Comparison of ENCODE assay signal across 20 cellular contexts in the genomic region with DNA sequence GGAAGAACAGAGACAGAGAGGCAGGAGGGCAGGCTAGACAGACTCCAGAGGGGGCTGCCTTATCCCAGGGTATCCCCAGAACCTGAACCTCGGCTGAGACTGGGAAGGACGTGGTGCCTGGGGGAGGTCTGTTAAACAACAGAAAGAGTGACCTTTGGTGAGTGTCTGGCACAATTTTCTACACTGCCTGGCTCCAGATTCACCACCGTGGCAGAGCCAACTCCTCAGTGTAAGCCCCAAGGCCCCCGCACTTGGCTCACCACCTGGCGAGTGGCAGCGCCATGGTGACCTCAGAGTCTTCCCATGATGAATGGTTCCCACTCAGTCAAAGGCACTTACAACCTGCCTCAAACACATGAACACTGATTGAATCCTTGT. TPM values are rescaled to one million over a fixed set of nuclear protein-coding genes. Genes with fewer than 3 reads are reported as not detected.
DNase-seq lines count a peak whose midpoint lies in the region; ATAC-seq and TF ChIP-seq lines count a peak whose summit lies in the region.
"Had no signal": no experiment of that assay in that cellular context is flagged by ENCODE, and none has a peak within 500 bp of the region (broad histone marks: within the 10 kb centered on the region; RNA-seq: fewer than 3 reads in every experiment).

No MANE protein-coding gene starts in this region.

- H3K27me3 ChIP-seq in heart right ventricle (peaks cover 0 to 9% (median 0%) of the 10 kb centered on the region in 7 donors), smooth muscle cell (ENCODE audit: low read depth) (no peaks in the 10 kb centered on the region)
- H3K27me3 ChIP-seq: BE2C had no signal

- H3K36me3 ChIP-seq in heart right ventricle (no peaks in the 10 kb centered on the region), smooth muscle cell (ENCODE audit: low read depth) (no peaks in the 10 kb centered on the region)
- H3K36me3 ChIP-seq: BE2C had no signal

- H3K4me2 ChIP-seq in smooth muscle cell, result no peak overlapping the region

- ATAC-seq in heart right ventricle, result peak in 6 of 8 donors; percentile 27 to 81 (median 59)
- ATAC-seq in HG03139 (IDR thresholded peaks at IDR 0.05; ENCODE audit: unreplicated experiment), result no peak

- TF ChIP-seq CTCF in heart right ventricle (IDR thresholded peaks at IDR 0.05) (no peak), smooth muscle cell (IDR thresholded peaks at IDR 0.05; ENCODE audit: borderline replicate concordance, insufficient read depth, poor library complexity, severe bottlenecking) (no peak)

- no peaks in the 10 kb centered on the region for H4K20me1 ChIP-seq in smooth muscle cell (ENCODE audit: low read depth)

- no peaks in the 10 kb centered on the region for H3K79me2 ChIP-seq in smooth muscle cell (ENCODE audit: low read depth)

- no peak overlapping the region for H3K9ac ChIP-seq in smooth muscle cell (ENCODE audit: low read depth)

- DNase-seq in NCI-H1436 (lab: John Stamatoyannopoulos, UW) (peak; percentile 9), NCI-H1436 treated with DMSO at 0.1 percent for 48 hours (lab: John Stamatoyannopoulos, UW) (no peak), NCI-H82 (lab: John Stamatoyannopoulos, UW) (peak; percentile 96), heart right ventricle (no peak), posterior vena cava (ENCODE audit: low spot score) (peak; percentile 26), smooth muscle cell (lab: John Stamatoyannopoulos, UW; ENCODE audit: unreplicated experiment) (no peak), NCI-H526 (lab: John Stamatoyannopoulos, UW) (no peak)
- DNase-seq: 8988T; BE2C; Calu3; CD4-positive, alpha-beta memory T cell; DMS79; H7; MM.1S; NCI-H2029; NCI-H510A; OCI-M1 had no signal

- no peak overlapping the region for H2AFZ ChIP-seq in smooth muscle cell (ENCODE audit: low read depth)

- H3K4me1 ChIP-seq in heart right ventricle (peaks cover 0 to 4% (median 0%) of the 10 kb centered on the region in 9 donors), smooth muscle cell (ENCODE audit: low read depth) (no peaks in the 10 kb centered on the region)

- H3K4me3 ChIP-seq in heart right ventricle, result no peak overlapping the region
- no peak overlapping the region for H3K4me3 ChIP-seq in smooth muscle cell

- intact Hi-C loops in heart right ventricle (cut with DNase I), result no loop called here
- intact Hi-C loops in posterior vena cava (cut with DNase I), result no loop called here

- 44 to 55% methylated on average over 6 of the region's 6 CpGs for WGBS in heart right ventricle, 2 donors
- 89% methylated on average over 6 of the region's 6 CpGs for WGBS in smooth muscle cell (ENCODE audit: low lambda C conversion rate)

- H3F3A ChIP-seq in smooth muscle cell (ENCODE audit: low read depth), result no peaks in the 10 kb centered on the region

- H3K9me3 ChIP-seq in heart right ventricle, result no peaks in the 10 kb centered on the region
- no peaks in the 10 kb centered on the region for H3K9me3 ChIP-seq in smooth muscle cell (replicated peaks; ENCODE audit: low read depth)
- H3K9me3 ChIP-seq: BE2C had no signal

- H3K27ac ChIP-seq in heart right ventricle, result peak overlapping the region in 3 of 10 donors; percentile 2 to 65 (median 7)
- no peak overlapping the region for H3K27ac ChIP-seq in smooth muscle cell (ENCODE audit: low read depth)

RNA-seq across cellular contexts. Expression of gene RD3, which starts 6.5 kb away (rescaled TPM):
- not detected for total RNA-seq in heart right ventricle
- under 1 TPM in 1 of 2 donors, not detected in 1; 0.09 TPM for polyA plus RNA-seq in heart right ventricle
- under 1 TPM; 0.10 to 0.69 TPM for total RNA-seq in posterior vena cava
- not detected in 2 replicates for total RNA-seq in smooth muscle cell
- polyA plus RNA-seq in smooth muscle cell, result not detected in 2 replicates
- total RNA-seq: Calu3; CD4-positive, alpha-beta memory T cell; H7; HT-29; RPMI7951 had no signal
- polyA plus RNA-seq: CD4-positive, alpha-beta memory T cell had no signal

Comparison
In these comparisons a context has a peak if more than half of its experiments do, and no peak if none do; other contexts are left out.
1. DNase-seq: peak in NCI-H1436 (single experiment), NCI-H82 (single experiment) and posterior vena cava (single experiment); none in NCI-H1436 treated with DMSO at 0.1 percent for 48 hours (single experiment), heart right ventricle (0 of 2), smooth muscle cell (single experiment) and NCI-H526 (0 of 2).